Comparison of ENCODE assay signal across 11 cellular contexts in genomic region chr10:3836222-3836820, GRCh38. TPM values are rescaled to one million over a fixed set of nuclear protein-coding genes. Genes with fewer than 3 reads are reported as not detected.
DNase-seq lines count a peak whose midpoint lies in the region; ATAC-seq, FAIRE-seq and TF ChIP-seq lines count a peak whose summit lies in the region.
"Had no signal": no experiment of that assay in that cellular context is flagged by ENCODE, and none has a peak within 500 bp of the region (broad histone marks: within the 10 kb centered on the region; RNA-seq: fewer than 3 reads in every experiment).

No MANE protein-coding gene starts in this region.

- no peaks in the 10 kb centered on the region for H3K79me2 ChIP-seq in K562 (ENCODE audit: control insufficient read depth, insufficient read depth, low read length)
- no peaks in the 10 kb centered on the region for H3K79me2 ChIP-seq in PC-3 (ENCODE audit: low read length)

- peaks cover 0 to 28% of the 10 kb centered on the region in 2 experiments; a peak in 4 of 5 replicates for H3K4me1 ChIP-seq in K562 (replicated peaks in 1 of 2; ENCODE audit: control insufficient read depth in 2 of 2, insufficient read depth in 2 of 2, low read length in 2 of 2)
- H3K4me1 ChIP-seq in PC-3 (ENCODE audit: insufficient read depth, low read length): no peaks in the 10 kb centered on the region
- H3K4me1 ChIP-seq: testis had no signal

- H3K9me1 ChIP-seq in K562 (ENCODE audit: control insufficient read depth, insufficient read depth, low read length): no peaks in the 10 kb centered on the region

- H3F3A ChIP-seq in PC-3 (ENCODE audit: low read length, unreplicated experiment): no peaks in the 10 kb centered on the region

- WGBS in K562 (ENCODE audit: insufficient coverage, low coverage, missing lambda C conversion rate): 41% methylated on average over 2 of the region's 2 CpGs

- FAIRE-seq in K562 (lab: Jason Lieb, UNC): no peak

- H3K27ac ChIP-seq in K562 (ENCODE audit: extremely low read depth, low read depth, low read length) (no peak overlapping the region), PC-3 (ENCODE audit: low read length) (no peak overlapping the region)
- H3K27ac ChIP-seq: testis had no signal

- H3K4me3 ChIP-seq in K562 (no peak overlapping the region), PC-3 (ENCODE audit: low read length) (no peak overlapping the region)
- H3K4me3 ChIP-seq: testis had no signal

- no peak overlapping the region for H3K9ac ChIP-seq in K562 (ENCODE audit: insufficient read depth in 1 of 2, low read depth in 2 of 2, low read length in 2 of 2)
- H3K9ac ChIP-seq in PC-3 (ENCODE audit: low read length): no peak overlapping the region

- no peak for TF ChIP-seq EP300 in K562 (IDR thresholded peaks at IDR 0.05; ENCODE audit: low read length)

- in situ Hi-C loops in K562 (cut with MboI): no loop called here

- H3K9me3 ChIP-seq in K562 (replicated peaks; ENCODE audit: control insufficient read depth, insufficient read depth, low read depth, low read length) (no peaks in the 10 kb centered on the region), PC-3 (ENCODE audit: low read length) (no peaks in the 10 kb centered on the region)
- H3K9me3 ChIP-seq: testis had no signal

- no peak overlapping the region for H3K27ac Mint-ChIP-seq in WTC11
- H3K27ac Mint-ChIP-seq: mesothelial cell of epicardium had no signal

- no peak for TF ChIP-seq POLR2A in K562 (conservative IDR thresholded peaks at IDR 0.05)

- ATAC-seq in GM19452 (IDR thresholded peaks at IDR 0.05; ENCODE audit: unreplicated experiment): peak; percentile 49
- peak; percentile 70 for ATAC-seq in HG03095 (IDR thresholded peaks at IDR 0.05; ENCODE audit: unreplicated experiment)
- ATAC-seq in K562: no peak
- no peak for ATAC-seq in WTC11
- no peak for ATAC-seq in PC-3

- no peaks in the 10 kb centered on the region for H3K9me3 Mint-ChIP-seq in WTC11
- H3K9me3 Mint-ChIP-seq: mesothelial cell of epicardium had no signal

- H3K27me3 ChIP-seq in K562 (ENCODE audit: control insufficient read depth in 2 of 2, insufficient read depth in 2 of 2, low read length in 2 of 2) (no peaks in the 10 kb centered on the region), PC-3 (ENCODE audit: low read length) (no peaks in the 10 kb centered on the region)
- H3K27me3 ChIP-seq: testis had no signal

- CTCF ChIA-PET in K562 (lab: Yijun Ruan, JAX; ENCODE audit: low intra/inter-chr PET ratio) (no interaction called here), WTC11 (lab: Charles Lee) (interaction anchor here (0.5 kb wide), 1 partner anchor 28 kb away, joined by 5 read pairs; no protein-coding TSS in a partner anchor), PC-3 (lab: Charles Lee) (no interaction called here)

- DNase-seq in GM10266 (ENCODE audit: extremely low spot score) (peak; percentile 53), K562 (ENCODE audit: extremely low read depth in 1 of 4, low spot score in 3 of 4) (no peak), RPMI8226 (no peak), WTC11 (ENCODE audit: low spot score) (no peak), PC-3 (no peak), NCI-H2171 treated with DMSO at 0.1 percent for 48 hours (lab: John Stamatoyannopoulos, UW) (no peak)
- DNase-seq: NCI-H510A treated with DMSO at 0.1 percent for 48 hours, testis had no signal

- no peak overlapping the region for H3K4me2 ChIP-seq in K562 (ENCODE audit: insufficient read depth, low read length)
- no peak overlapping the region for H3K4me2 ChIP-seq in PC-3 (ENCODE audit: low read length)

- no peak for TF ChIP-seq RAD21 in K562 (CRISPR knock-in tag; conservative IDR thresholded peaks at IDR 0.05 in 1 of 2, IDR thresholded peaks at IDR 0.05 in 1 of 2)

- H3K9me2 ChIP-seq in PC-3 (replicated peaks; ENCODE audit: low read length): no peaks in the 10 kb centered on the region

- no peak overlapping the region for H3K4me3 Mint-ChIP-seq in WTC11
- H3K4me3 Mint-ChIP-seq: mesothelial cell of epicardium had no signal

- intact Hi-C loops in K562 (cut with micrococcal nuclease): no loop called here
- intact Hi-C loops in PC-3 (cut with micrococcal nuclease): no loop called here

- POLR2A ChIA-PET in K562 (lab: Yijun Ruan, JAX) (interaction anchor here (1.4 to 1.9 kb wide), 4 partner anchors 12 to 105 kb away, joined by 3 to 12 read pairs (median 4); partner anchors contain the start of gene KLF6), WTC11 (lab: Charles Lee) (no interaction called here), PC-3 (lab: Charles Lee; ENCODE audit: unreplicated experiment) (no interaction called here)

- BruUV-seq in K562 (replicated peaks; lab: Mats Ljungman, UMichigan) (no TSS peak), PC-3 (replicated peaks; lab: Mats Ljungman, UMichigan) (no TSS peak)

- TF ChIP-seq CTCF in GM10266 (IDR thresholded peaks at IDR 0.05; ENCODE audit: control insufficient read depth, insufficient read depth, low read depth, missing control alignments): no peak
- no peak for TF ChIP-seq CTCF in K562 (IDR thresholded peaks at IDR 0.05 in 2 of 3, conservative IDR thresholded peaks at IDR 0.05 in 1 of 3; ENCODE audit: insufficient read depth in 2 of 3, low read depth in 1 of 3, low read length in 3 of 3)
- TF ChIP-seq CTCF in WTC11 (IDR thresholded peaks at IDR 0.05): no peak
- TF ChIP-seq CTCF in PC-3 (conservative IDR thresholded peaks at IDR 0.05; ENCODE audit: low read depth, low read length): no peak

- no peaks in the 10 kb centered on the region for H3K36me3 Mint-ChIP-seq in WTC11
- H3K36me3 Mint-ChIP-seq: mesothelial cell of epicardium had no signal

- no peaks in the 10 kb centered on the region for H4K20me1 ChIP-seq in K562 (replicated peaks; ENCODE audit: control insufficient read depth, insufficient read depth, low read length)
- no peaks in the 10 kb centered on the region for H4K20me1 ChIP-seq in PC-3 (ENCODE audit: low read length)

- H2AFZ ChIP-seq in K562 (ENCODE audit: low read depth, low read length): peak overlapping the region; percentile 79
- H2AFZ ChIP-seq in PC-3 (ENCODE audit: low read length): no peak overlapping the region

- peaks cover 6% of the 10 kb centered on the region for H3K4me1 Mint-ChIP-seq in WTC11

- H3K36me3 ChIP-seq in K562 (ENCODE audit: control insufficient read depth, insufficient read depth, low read length) (no peaks in the 10 kb centered on the region), PC-3 (ENCODE audit: low read depth, low read length) (no peaks in the 10 kb centered on the region)

- no peaks in the 10 kb centered on the region for H3K27me3 Mint-ChIP-seq in WTC11 (ENCODE audit: low read depth)

TF ChIP-seq in K562, 482 proteins besides CTCF, POLR2A, EP300 and RAD21 (continues in another document):
- peak; percentile 17; the same call in 1 of the 2 replicates for TF ChIP-seq CEBPG (CRISPR knock-in tag; IDR thresholded peaks at IDR 0.05)
- TF ChIP-seq CEBPG (tag; conservative IDR thresholded peaks at IDR 0.05 in 1 of 2, IDR thresholded peaks at IDR 0.05 in 1 of 2): no peak; a peak in 1 of 4 replicates

TF ChIP-seq in WTC11, 78 proteins besides CTCF, POLR2A, EP300 and RAD21:
- TF ChIP-seq, protein P1, sequence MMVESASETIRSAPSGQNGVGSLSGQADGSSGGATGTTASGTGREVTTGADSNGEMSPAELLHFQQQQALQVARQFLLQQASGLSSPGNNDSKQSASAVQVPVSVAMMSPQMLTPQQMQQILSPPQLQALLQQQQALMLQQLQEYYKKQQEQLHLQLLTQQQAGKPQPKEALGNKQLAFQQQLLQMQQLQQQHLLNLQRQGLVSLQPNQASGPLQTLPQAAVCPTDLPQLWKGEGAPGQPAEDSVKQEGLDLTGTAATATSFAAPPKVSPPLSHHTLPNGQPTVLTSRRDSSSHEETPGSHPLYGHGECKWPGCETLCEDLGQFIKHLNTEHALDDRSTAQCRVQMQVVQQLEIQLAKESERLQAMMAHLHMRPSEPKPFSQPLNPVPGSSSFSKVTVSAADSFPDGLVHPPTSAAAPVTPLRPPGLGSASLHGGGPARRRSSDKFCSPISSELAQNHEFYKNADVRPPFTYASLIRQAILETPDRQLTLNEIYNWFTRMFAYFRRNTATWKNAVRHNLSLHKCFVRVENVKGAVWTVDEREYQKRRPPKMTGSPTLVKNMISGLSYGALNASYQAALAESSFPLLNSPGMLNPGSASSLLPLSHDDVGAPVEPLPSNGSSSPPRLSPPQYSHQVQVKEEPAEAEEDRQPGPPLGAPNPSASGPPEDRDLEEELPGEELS (CRISPR knock-in tag; IDR thresholded peaks at IDR 0.05): no peak
- TF ChIP-seq ESRRA (CRISPR knock-in tag; IDR thresholded peaks at IDR 0.05; ENCODE audit: borderline replicate concordance) (no peak), FOXP1 (CRISPR knock-in tag; IDR thresholded peaks at IDR 0.05; ENCODE audit: borderline replicate concordance) (no peak)

RNA-seq across cellular contexts. Expression of gene KLF6, which starts 51.3 kb away (rescaled TPM):
- 54.5 and 86.4 TPM in 2 replicates for total RNA-seq in K562 (2011; cell fraction: chromatin; rRNA removed; ENCODE audit: low replicate concordance)
- total RNA-seq in K562 (2011; cell fraction: nucleolus; rRNA removed): 136 and 139 TPM in 2 replicates
- total RNA-seq in K562 (2011; cell fraction: nucleoplasm; rRNA removed): 92.4 and 113 TPM in 2 replicates
- total RNA-seq in K562 (2014; rRNA removed): 6.9 and 10.3 TPM in 2 replicates
- 7.4 and 8.0 TPM in 2 replicates for total RNA-seq in K562 (2014; rRNA removed; fragmentation: Illumina TruSeq; extraction: Trizol)
- total RNA-seq in K562 (2015; rRNA removed; fragmentation: Illumina TruSeq; extraction: Trizol): 4.5 TPM in 2 replicates
- total RNA-seq in K562 (2021): 23.9 and 25.2 TPM in 2 replicates
- polyA plus RNA-seq in K562 (2011; rRNA removed): 11.7 and 19.1 TPM in 2 replicates
- 6.6 and 12.0 TPM in 2 replicates for polyA plus RNA-seq in K562 (2011; cell fraction: cytosol; rRNA removed)
- polyA plus RNA-seq in K562 (2011; cell fraction: nucleus; rRNA removed): 52.6 and 53.4 TPM in 2 replicates
- polyA plus RNA-seq in K562 (2012): 14.7 and 29.2 TPM in 2 replicates
- polyA plus RNA-seq in K562 (2014; fragmentation: Illumina TruSeq; extraction: Trizol): 11.1 and 12.6 TPM in 2 replicates
- 1 to 10 TPM; 3.2 to 3.7 TPM for polyA plus RNA-seq in K562 (2014; fragmentation: Nextera tagmentation; extraction: Ambion mirVana)
- 8.6 and 10.2 TPM in 2 replicates for polyA plus RNA-seq in K562 (2014; rRNA removed)
- polyA minus RNA-seq in K562 (2011; rRNA and poly(A)+ RNA removed): 33.0 and 43.0 TPM in 2 replicates
- 10.3 and 16.2 TPM in 2 replicates for polyA minus RNA-seq in K562 (2011; cell fraction: cytosol; rRNA and poly(A)+ RNA removed)
- 87.2 and 133 TPM in 2 replicates for polyA minus RNA-seq in K562 (2011; cell fraction: nucleus; rRNA and poly(A)+ RNA removed)
- total RNA-seq in WTC11 (2021): 25.4 to 27.9 TPM (median 27.3 TPM) in 3 replicates
- 94.5 and 112 TPM in 2 replicates for total RNA-seq in PC-3 (2014; rRNA removed)

Comparison
In these comparisons a context has a peak if more than half of its experiments do, and no peak if none do; other contexts are left out.
1. ATAC-seq: peak in GM19452 (single experiment) and HG03095 (single experiment); none in K562 (single experiment), WTC11 (single experiment) and PC-3 (single experiment).